ENCODE assay signal across 8 cellular contexts in the genomic region with DNA sequence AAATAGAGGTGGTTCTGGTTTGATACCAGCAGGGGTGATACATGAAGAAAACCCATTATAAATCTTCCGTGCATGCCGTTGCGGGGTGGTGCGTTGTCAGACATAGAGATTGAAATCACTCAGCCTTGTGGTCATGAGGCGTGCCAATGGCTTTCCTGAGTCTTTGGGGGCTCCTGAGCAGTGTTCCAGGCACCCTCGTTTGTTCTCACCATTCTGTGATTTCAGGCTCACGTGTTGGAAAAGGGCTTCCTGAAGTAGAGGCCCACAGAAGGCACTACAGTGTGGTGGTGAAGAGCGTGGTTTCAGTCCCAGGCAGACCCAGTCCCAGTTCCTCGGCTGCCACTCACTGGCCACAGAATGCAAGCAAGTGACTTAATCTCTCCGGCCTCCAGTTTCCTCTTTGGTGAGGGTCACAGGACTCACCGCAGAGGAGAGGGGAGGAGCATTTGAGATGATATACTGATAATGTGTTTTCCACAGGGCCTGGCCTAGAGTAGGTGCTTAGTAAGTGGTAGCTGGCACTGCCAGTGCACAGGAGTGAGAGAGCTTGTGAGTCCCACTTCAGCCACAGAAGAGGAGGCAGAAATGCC. TPM values are rescaled to one million over a fixed set of nuclear protein-coding genes. Genes with fewer than 3 reads are reported as not detected.
DNase-seq lines count a peak whose midpoint lies in the region; ATAC-seq and TF ChIP-seq lines count a peak whose summit lies in the region.

No MANE protein-coding gene starts in this region.

- 0 out of 2 replicates have a peak, but pooled peaks have one; percentile 4 for TF ChIP-seq CTCF in AG10803 (conservative IDR thresholded peaks at IDR 0.05; ENCODE audit: low read length)

- H3K9ac ChIP-seq in SK-N-MC (ENCODE audit: insufficient read length) (no peak overlapping the region), adipocyte (ENCODE audit: low read length) (peak overlapping the region; percentile 61)

- no peaks in the 10 kb centered on the region for H3K27me3 ChIP-seq in adipocyte (replicated peaks; ENCODE audit: control insufficient read depth, insufficient read depth, low read length)

- 0 out of 2 replicates have a peak overlapping the region, but pooled peaks have one; percentile 21 for H3K27ac ChIP-seq in SK-N-MC

- H3K27me3 Mint-ChIP-seq in stimulated activated naive B cell treated with anti-CD40 and anti-IgM and Interleukin-4, amounts not matched to agents 10 μg/mL and 1 μg/mL and 100 μg/mL, for 72 hours = no peaks in the 10 kb centered on the region

- no peaks in the 10 kb centered on the region for H3K36me3 Mint-ChIP-seq in stimulated activated naive B cell treated with anti-CD40 and anti-IgM and Interleukin-4, amounts not matched to agents 10 μg/mL and 1 μg/mL and 100 μg/mL, for 72 hours

- peak overlapping the region; percentile 90 for H3K27ac Mint-ChIP-seq in stimulated activated naive B cell treated with anti-CD40 and anti-IgM and Interleukin-4, amounts not matched to agents 10 μg/mL and 1 μg/mL and 100 μg/mL, for 72 hours

- no peaks in the 10 kb centered on the region for H3K36me3 ChIP-seq in SK-N-MC (ENCODE audit: insufficient read depth, low read length)
- H3K36me3 ChIP-seq in adipocyte (ENCODE audit: control insufficient read depth, insufficient read depth, low read length, severe bottlenecking) = no peaks in the 10 kb centered on the region

- peaks cover 60% of the 10 kb centered on the region for H3K4me1 ChIP-seq in adipocyte (ENCODE audit: control insufficient read depth, insufficient read depth, low read length)

- H3K9me3 ChIP-seq in SK-N-MC (ENCODE audit: low read depth, low read length) (no peaks in the 10 kb centered on the region), adipocyte (ENCODE audit: control insufficient read depth, low read length) (no peaks in the 10 kb centered on the region)

- peak overlapping the region; percentile 41 to 61 for H3K4me3 Mint-ChIP-seq in stimulated activated naive B cell treated with anti-CD40 and anti-IgM and Interleukin-4, amounts not matched to agents 10 μg/mL and 1 μg/mL and 100 μg/mL, for 72 hours

- ATAC-seq in GM19324 (IDR thresholded peaks at IDR 0.05; ENCODE audit: low FRiP score, unreplicated experiment) (peak; percentile 90), HG03280 (IDR thresholded peaks at IDR 0.05; ENCODE audit: unreplicated experiment) (peak; percentile 87)
- ATAC-seq in stimulated activated naive B cell treated with anti-CD40 and anti-IgM and Interleukin-4, amounts not matched to agents 10 μg/mL and 1 μg/mL and 100 μg/mL, for 72 hours (replicated peaks) = peak; percentile 88 to 90

- DNase-seq in AG10803 (ENCODE audit: low read depth) (peak; percentile 43), SK-N-MC (ENCODE audit: low read depth, low spot score) (no peak), adipocyte (ENCODE audit: low read depth) (peak; percentile 11), kidney tubule cell (ENCODE audit: low spot score) (peak; percentile 91), cerebellum (ENCODE audit: low spot score) (no peak)
- peak; percentile 62 for DNase-seq in stimulated activated naive B cell treated with anti-CD40 and anti-IgM and Interleukin-4, amounts not matched to agents 10 μg/mL and 1 μg/mL and 100 μg/mL, for 72 hours

- no peaks in the 10 kb centered on the region for H3K9me3 Mint-ChIP-seq in stimulated activated naive B cell treated with anti-CD40 and anti-IgM and Interleukin-4, amounts not matched to agents 10 μg/mL and 1 μg/mL and 100 μg/mL, for 72 hours

- no peak overlapping the region for H3K4me3 ChIP-seq in AG10803 (ENCODE audit: low read length)
- no peak overlapping the region for H3K4me3 ChIP-seq in SK-N-MC
- H3K4me3 ChIP-seq in adipocyte (ENCODE audit: low read length) = no peak overlapping the region

- peaks cover 25 to 30% of the 10 kb centered on the region in 2 donors for H3K4me1 Mint-ChIP-seq in stimulated activated naive B cell treated with anti-CD40 and anti-IgM and Interleukin-4, amounts not matched to agents 10 μg/mL and 1 μg/mL and 100 μg/mL, for 72 hours

RNA-seq across cellular contexts. Expression of a gene that starts 20.5 kb away (rescaled TPM):
- 8.9 TPM for total RNA-seq in cerebellum

Comparison
In these comparisons a context has a peak if more than half of its experiments do, and no peak if none do; other contexts are left out.
1. DNase-seq: peak in AG10803 (single experiment), adipocyte (single experiment), kidney tubule cell (single experiment) and stimulated activated naive B cell treated with anti-CD40 and anti-IgM and Interleukin-4, amounts not matched to agents 10 μg/mL and 1 μg/mL and 100 μg/mL, for 72 hours (single experiment); none in SK-N-MC (single experiment) and cerebellum (single experiment).
2. Peak in every context shown above with its lines, with median percentiles within 50 percentile points of each other: ATAC-seq.